In the genomic region with DNA sequence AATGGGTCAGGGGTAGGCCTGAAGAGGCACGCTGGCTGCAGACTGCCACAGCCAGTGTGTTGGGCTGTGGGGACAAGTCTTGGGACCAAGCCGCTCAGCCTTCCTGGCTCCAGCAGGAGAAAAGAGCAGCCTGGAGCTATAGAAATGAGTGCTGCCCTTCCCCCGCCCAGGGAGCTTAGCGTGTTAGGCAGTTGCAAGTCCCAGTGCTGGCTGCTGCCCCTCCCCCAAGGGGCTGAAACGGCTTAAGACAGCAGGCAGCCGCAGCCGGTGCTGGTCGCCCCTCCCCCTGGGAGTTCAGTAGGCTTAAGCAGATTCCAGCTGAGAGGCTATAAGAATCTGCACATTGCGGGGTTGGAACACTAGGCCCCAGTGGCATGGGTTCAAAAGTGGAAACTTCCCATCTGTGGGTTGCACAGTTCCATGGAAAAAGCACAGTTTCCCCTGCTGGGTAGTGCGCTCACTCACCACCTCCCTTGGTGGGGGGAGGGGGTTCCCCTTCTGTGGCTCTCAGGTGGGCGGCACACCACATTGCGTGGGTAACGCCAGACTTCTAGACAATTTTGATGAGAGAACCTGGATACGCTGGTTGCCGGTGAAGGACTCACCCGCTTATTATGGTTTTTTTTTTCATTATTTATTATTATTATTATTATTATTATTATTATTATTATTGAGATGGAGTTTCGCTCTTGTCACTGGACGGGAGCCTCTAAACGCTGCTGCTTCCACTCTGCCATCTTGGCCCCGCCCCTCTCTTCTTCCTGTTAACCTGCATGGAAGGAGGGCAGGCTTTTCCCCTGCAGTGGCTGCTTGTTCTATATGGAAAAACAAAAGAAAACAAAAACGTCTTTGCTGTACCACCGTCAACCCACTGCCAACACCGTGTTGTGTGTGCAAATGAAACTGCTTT, we compare ENCODE assay signal across 1 cellular context.
TF ChIP-seq lines count a peak whose summit lies in the region.

No MANE protein-coding gene starts in this region.

TF ChIP-seq in K562, 482 proteins besides CTCF, POLR2A, EP300 and RAD21 (continued from another document):
- TF ChIP-seq, protein P1, sequence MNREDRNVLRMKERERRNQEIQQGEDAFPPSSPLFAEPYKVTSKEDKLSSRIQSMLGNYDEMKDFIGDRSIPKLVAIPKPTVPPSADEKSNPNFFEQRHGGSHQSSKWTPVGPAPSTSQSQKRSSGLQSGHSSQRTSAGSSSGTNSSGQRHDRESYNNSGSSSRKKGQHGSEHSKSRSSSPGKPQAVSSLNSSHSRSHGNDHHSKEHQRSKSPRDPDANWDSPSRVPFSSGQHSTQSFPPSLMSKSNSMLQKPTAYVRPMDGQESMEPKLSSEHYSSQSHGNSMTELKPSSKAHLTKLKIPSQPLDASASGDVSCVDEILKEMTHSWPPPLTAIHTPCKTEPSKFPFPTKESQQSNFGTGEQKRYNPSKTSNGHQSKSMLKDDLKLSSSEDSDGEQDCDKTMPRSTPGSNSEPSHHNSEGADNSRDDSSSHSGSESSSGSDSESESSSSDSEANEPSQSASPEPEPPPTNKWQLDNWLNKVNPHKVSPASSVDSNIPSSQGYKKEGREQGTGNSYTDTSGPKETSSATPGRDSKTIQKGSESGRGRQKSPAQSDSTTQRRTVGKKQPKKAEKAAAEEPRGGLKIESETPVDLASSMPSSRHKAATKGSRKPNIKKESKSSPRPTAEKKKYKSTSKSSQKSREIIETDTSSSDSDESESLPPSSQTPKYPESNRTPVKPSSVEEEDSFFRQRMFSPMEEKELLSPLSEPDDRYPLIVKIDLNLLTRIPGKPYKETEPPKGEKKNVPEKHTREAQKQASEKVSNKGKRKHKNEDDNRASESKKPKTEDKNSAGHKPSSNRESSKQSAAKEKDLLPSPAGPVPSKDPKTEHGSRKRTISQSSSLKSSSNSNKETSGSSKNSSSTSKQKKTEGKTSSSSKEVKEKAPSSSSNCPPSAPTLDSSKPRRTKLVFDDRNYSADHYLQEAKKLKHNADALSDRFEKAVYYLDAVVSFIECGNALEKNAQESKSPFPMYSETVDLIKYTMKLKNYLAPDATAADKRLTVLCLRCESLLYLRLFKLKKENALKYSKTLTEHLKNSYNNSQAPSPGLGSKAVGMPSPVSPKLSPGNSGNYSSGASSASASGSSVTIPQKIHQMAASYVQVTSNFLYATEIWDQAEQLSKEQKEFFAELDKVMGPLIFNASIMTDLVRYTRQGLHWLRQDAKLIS (CRISPR knock-in tag; IDR thresholded peaks at IDR 0.05), result no peak
- TF ChIP-seq NCOA6 (IDR thresholded peaks at IDR 0.05) (no peak), EWSR1 (IDR thresholded peaks at IDR 0.05; ENCODE audit: borderline replicate concordance, low read depth, partially characterized antibody) (no peak), SRSF9 (IDR thresholded peaks at IDR 0.05; ENCODE audit: borderline replicate concordance, low read depth, low read length) (no peak), SOX6 (IDR thresholded peaks at IDR 0.05) (peak; percentile 37; the same call in 1 of the 2 replicates), ZNF780A (CRISPR knock-in tag; IDR thresholded peaks at IDR 0.05) (no peak), MCM3 (IDR thresholded peaks at IDR 0.05) (no peak), TRIM24 (IDR thresholded peaks at IDR 0.05) (peak; percentile 58 to 69; a peak in 3 of 4 replicates), SMAD4 (CRISPR knock-in tag; conservative IDR thresholded peaks at IDR 0.05) (no peak), MEIS2 (IDR thresholded peaks at IDR 0.05; ENCODE audit: partially characterized antibody) (no peak), PCBP2 (IDR thresholded peaks at IDR 0.05; ENCODE audit: low read depth, low read length, poor library complexity, severe bottlenecking) (no peak), ESRRB (CRISPR knock-in tag; IDR thresholded peaks at IDR 0.05; ENCODE audit: borderline replicate concordance) (no peak), ARNT (IDR thresholded peaks at IDR 0.05) (no peak), DIDO1 (tag; IDR thresholded peaks at IDR 0.05; ENCODE audit: low read depth) (no peak), KDM5B (IDR thresholded peaks at IDR 0.05; ENCODE audit: insufficient replicate concordance, low read depth, low read length) (no peak), KLF10 (CRISPR knock-in tag; IDR thresholded peaks at IDR 0.05) (no peak), BRD4 (IDR thresholded peaks at IDR 0.05) (0 out of 2 replicates have a peak, but pooled peaks have one; percentile 70), BCL6 (CRISPR knock-in tag; IDR thresholded peaks at IDR 0.05) (no peak), BRCA1 (IDR thresholded peaks at IDR 0.05) (no peak), BRCA1 (CRISPR knock-in tag; IDR thresholded peaks at IDR 0.05) (no peak), FOXK1 (CRISPR knock-in tag; IDR thresholded peaks at IDR 0.05; ENCODE audit: borderline replicate concordance) (no peak), NRF1 (conservative IDR thresholded peaks at IDR 0.05 in 1 of 2, IDR thresholded peaks at IDR 0.05 in 1 of 2) (peak in 1 of 2 experiments; percentile 34; a peak in 1 of 4 replicates), NFE2L1 (tag; IDR thresholded peaks at IDR 0.05; ENCODE audit: borderline replicate concordance, low read depth) (no peak), POLR2AphosphoS5 (IDR thresholded peaks at IDR 0.05; ENCODE audit: control insufficient read depth, insufficient read depth, low read depth, low read length) (no peak), HMGN3 (IDR thresholded peaks at IDR 0.05; ENCODE audit: borderline replicate concordance, extremely low read depth, insufficient read length, low read depth, low read length) (no peak)
- TF ChIP-seq, protein P2, sequence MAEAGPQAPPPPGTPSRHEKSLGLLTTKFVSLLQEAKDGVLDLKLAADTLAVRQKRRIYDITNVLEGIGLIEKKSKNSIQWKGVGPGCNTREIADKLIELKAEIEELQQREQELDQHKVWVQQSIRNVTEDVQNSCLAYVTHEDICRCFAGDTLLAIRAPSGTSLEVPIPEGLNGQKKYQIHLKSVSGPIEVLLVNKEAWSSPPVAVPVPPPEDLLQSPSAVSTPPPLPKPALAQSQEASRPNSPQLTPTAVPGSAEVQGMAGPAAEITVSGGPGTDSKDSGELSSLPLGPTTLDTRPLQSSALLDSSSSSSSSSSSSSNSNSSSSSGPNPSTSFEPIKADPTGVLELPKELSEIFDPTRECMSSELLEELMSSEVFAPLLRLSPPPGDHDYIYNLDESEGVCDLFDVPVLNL (CRISPR knock-in tag; IDR thresholded peaks at IDR 0.05; ENCODE audit: low read depth), result no peak
- TF ChIP-seq, protein P3, sequence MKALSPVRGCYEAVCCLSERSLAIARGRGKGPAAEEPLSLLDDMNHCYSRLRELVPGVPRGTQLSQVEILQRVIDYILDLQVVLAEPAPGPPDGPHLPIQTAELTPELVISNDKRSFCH (CRISPR knock-in tag; IDR thresholded peaks at IDR 0.05), result no peak
- TF ChIP-seq, protein P3 (tag; IDR thresholded peaks at IDR 0.05), result no peak
